ENCODE assay signal across 22 cellular contexts in the genomic region with DNA sequence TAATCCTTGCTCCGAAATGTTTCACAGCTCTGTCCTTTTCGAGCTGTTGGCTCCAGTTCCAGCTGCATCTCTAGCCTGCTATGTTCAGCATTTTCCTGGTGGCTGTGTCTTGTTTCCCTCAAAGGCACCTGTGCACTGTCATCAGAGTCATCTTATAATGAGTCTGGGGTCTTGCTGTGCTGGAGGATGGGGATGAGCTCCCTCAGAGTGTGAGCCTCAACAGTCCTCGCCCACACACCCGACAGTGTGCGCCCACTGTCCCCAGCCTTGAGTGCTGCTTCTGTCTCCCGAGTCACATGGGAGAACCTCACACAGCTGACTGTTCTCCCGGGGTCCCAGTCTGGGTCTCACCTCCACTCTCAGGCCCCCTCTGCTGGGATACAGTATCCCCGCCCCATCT. TPM values are rescaled to one million over a fixed set of nuclear protein-coding genes. Genes with fewer than 3 reads are reported as not detected.
DNase-seq lines count a peak whose midpoint lies in the region; ATAC-seq and TF ChIP-seq lines count a peak whose summit lies in the region.
"Had no signal": no experiment of that assay in that cellular context is flagged by ENCODE, and none has a peak within 500 bp of the region (broad histone marks: within the 10 kb centered on the region; RNA-seq: fewer than 3 reads in every experiment).

No MANE protein-coding gene starts in this region.

- TF ChIP-seq CTCF in progenitor cell of endocrine pancreas (IDR thresholded peaks at IDR 0.05; ENCODE audit: unreplicated experiment), result no peak

- ATAC-seq in T-helper 17 cell, result no peak
- no peak for ATAC-seq in GM18861 (IDR thresholded peaks at IDR 0.05; ENCODE audit: unreplicated experiment)
- no peak for ATAC-seq in HG03039 (IDR thresholded peaks at IDR 0.05; ENCODE audit: unreplicated experiment)
- ATAC-seq: Right ventricle myocardium inferior had no signal

- peak; percentile 51 for DNase-seq in NCI-H82 (lab: John Stamatoyannopoulos, UW)
- DNase-seq in NCI-H82 treated with DMSO at 0.1 percent for 48 hours (lab: John Stamatoyannopoulos, UW; ENCODE audit: unreplicated experiment), result no peak
- DNase-seq in T-helper 17 cell, result no peak
- no peak for DNase-seq in immature natural killer cell
- DNase-seq in progenitor cell of endocrine pancreas (ENCODE audit: low spot score, unreplicated experiment), result no peak
- DNase-seq in 8988T, result no peak
- DNase-seq: Calu3, DMS153, Kasumi-1, NCI-H1417, NCI-H2081 treated with DMSO at 0.1 percent for 48 hours, NCI-H2171 treated with DMSO at 0.1 percent for 48 hours, NCI-H524 treated with DMSO at 0.1 percent for 48 hours, OCI-M1 had no signal

- H3K4me3 Mint-ChIP-seq in T-helper 17 cell, result no peak overlapping the region
- peak overlapping the region in 4 of 5 donors; percentile 74 to 83 (median 78) for H3K4me3 Mint-ChIP-seq in immature natural killer cell
- H3K4me3 Mint-ChIP-seq in progenitor cell of endocrine pancreas (ENCODE audit: low read depth), result no peak overlapping the region

- H3K4me1 Mint-ChIP-seq in T-helper 17 cell (peaks cover 12% of the 10 kb centered on the region), immature natural killer cell (peaks cover 75 to 84% of the 10 kb centered on the region in 2 donors), progenitor cell of endocrine pancreas (ENCODE audit: low read depth) (peaks cover 14% of the 10 kb centered on the region)

- H3K27me3 Mint-ChIP-seq in T-helper 17 cell (no peaks in the 10 kb centered on the region), immature natural killer cell (ENCODE audit: low read depth in 3 of 3) (peaks cover 0 to 9% (median 5%) of the 10 kb centered on the region in 3 donors), progenitor cell of endocrine pancreas (peaks cover 20% of the 10 kb centered on the region)
- H3K27me3 Mint-ChIP-seq: CD8-positive, alpha-beta memory T cell had no signal

- H3K27ac Mint-ChIP-seq in T-helper 17 cell, result peak overlapping the region; percentile 53
- H3K27ac Mint-ChIP-seq in immature natural killer cell, result peak overlapping the region in 4 of 6 donors; percentile 92 to 95 (median 94)
- peak overlapping the region; percentile 5 for H3K27ac Mint-ChIP-seq in progenitor cell of endocrine pancreas

- H3K9me3 Mint-ChIP-seq in immature natural killer cell (peaks cover 0 to 2% (median 0%) of the 10 kb centered on the region in 6 donors), progenitor cell of endocrine pancreas (ENCODE audit: low read depth) (no peaks in the 10 kb centered on the region)
- H3K9me3 Mint-ChIP-seq: CD8-positive, alpha-beta memory T cell had no signal

- H3K36me3 Mint-ChIP-seq in T-helper 17 cell (ENCODE audit: low read depth), result peaks cover 1% of the 10 kb centered on the region
- peaks cover 3 to 11% (median 6%) of the 10 kb centered on the region in 3 donors for H3K36me3 Mint-ChIP-seq in immature natural killer cell
- no peaks in the 10 kb centered on the region for H3K36me3 Mint-ChIP-seq in progenitor cell of endocrine pancreas (ENCODE audit: insufficient read depth)

- no peaks in the 10 kb centered on the region for H3K9me3 ChIP-seq in T-helper 17 cell (ENCODE audit: control insufficient read depth, low read length, poor library complexity, severe bottlenecking)

RNA-seq across cellular contexts. Expression of a gene that starts 25.4 kb away (rescaled TPM):
- total RNA-seq in T-helper 17 cell (not detected), progenitor cell of endocrine pancreas (not detected in 2 replicates)
- not detected for polyA plus RNA-seq in immature natural killer cell
- total RNA-seq: Calu3; CD8-positive, alpha-beta memory T cell; Daoy; H4; MCF 10A; Right ventricle myocardium inferior; SK-MEL-5 had no signal
- polyA plus RNA-seq: CD8-positive, alpha-beta memory T cell had no signal

Comparison
In these comparisons a context has a peak if more than half of its experiments do, and no peak if none do; other contexts are left out.
1. H3K27ac Mint-ChIP-seq: peak in every context shown above with its lines; median percentile 94 in immature natural killer cell; 53 in T-helper 17 cell; 5 in progenitor cell of endocrine pancreas.
2. H3K4me3 Mint-ChIP-seq: peak in immature natural killer cell (4 of 5); none in T-helper 17 cell (single experiment) and progenitor cell of endocrine pancreas (single experiment).